8 cellular contexts compared by ENCODE assay signal in the genomic region with DNA sequence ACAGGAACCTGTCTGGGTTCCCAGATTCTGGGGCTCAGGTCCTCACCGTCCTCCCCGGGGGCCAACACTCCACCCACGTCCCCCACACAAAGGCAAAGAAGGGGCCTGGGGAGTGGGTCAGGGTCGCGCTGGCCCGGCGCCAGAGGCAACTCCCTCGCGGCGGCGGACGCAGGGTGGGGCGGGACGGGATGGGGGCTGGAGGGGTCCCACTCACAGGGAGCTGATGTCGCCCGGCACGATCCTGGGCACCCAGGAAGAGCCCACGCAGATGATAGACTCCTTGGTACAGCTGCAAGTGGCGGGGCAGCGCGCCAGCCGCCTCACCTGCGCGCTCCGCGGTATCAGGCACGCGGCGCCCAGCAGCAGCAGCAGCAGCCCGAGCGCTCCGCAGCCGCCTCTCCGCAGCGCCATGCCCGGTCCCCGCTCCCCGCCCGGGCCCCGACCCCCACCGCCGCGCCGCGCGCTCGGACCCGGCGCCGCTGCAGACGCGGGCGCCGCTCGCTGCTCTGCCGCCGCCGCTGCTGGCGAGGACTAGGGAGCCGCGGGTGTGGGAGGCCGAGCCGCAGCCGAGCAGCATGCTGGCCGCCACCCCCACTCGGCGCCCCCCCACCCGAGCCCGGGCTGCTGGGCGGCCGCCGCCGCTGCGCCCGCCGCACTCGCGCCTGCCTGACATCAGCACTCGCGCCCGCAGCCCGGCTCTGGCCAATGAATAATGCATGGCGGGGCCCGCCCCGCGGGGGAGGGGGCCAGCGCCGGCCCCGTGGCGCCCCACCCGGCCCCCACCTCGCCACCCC. TPM values are rescaled to one million over a fixed set of nuclear protein-coding genes. Genes with fewer than 3 reads are reported as not detected.
DNase-seq lines count a peak whose midpoint lies in the region; ATAC-seq, FAIRE-seq and TF ChIP-seq lines count a peak whose summit lies in the region.

A gene with protein sequence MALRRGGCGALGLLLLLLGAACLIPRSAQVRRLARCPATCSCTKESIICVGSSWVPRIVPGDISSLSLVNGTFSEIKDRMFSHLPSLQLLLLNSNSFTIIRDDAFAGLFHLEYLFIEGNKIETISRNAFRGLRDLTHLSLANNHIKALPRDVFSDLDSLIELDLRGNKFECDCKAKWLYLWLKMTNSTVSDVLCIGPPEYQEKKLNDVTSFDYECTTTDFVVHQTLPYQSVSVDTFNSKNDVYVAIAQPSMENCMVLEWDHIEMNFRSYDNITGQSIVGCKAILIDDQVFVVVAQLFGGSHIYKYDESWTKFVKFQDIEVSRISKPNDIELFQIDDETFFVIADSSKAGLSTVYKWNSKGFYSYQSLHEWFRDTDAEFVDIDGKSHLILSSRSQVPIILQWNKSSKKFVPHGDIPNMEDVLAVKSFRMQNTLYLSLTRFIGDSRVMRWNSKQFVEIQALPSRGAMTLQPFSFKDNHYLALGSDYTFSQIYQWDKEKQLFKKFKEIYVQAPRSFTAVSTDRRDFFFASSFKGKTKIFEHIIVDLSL (minus strand): TSS at position 664 of the 794 bp plus-strand sequence. CDS start 253 bp downstream, at position 411.

- H3K27ac Mint-ChIP-seq in stimulated activated naive B cell treated with anti-CD40 and anti-IgM and Interleukin-4, amounts not matched to agents 10 μg/mL and 1 μg/mL and 100 μg/mL, for 72 hours, result no peak within 1 kb of the TSS

- no peaks in the 10 kb centered on the region for H4K20me1 ChIP-seq in PC-9 (ENCODE audit: insufficient read depth)

- H3K36me3 ChIP-seq in body of pancreas (replicated peaks in 1 of 2; ENCODE audit: insufficient read depth in 1 of 2, low read depth in 2 of 2) (no peaks in the 10 kb centered on the region), kidney (ENCODE audit: control insufficient read depth in 1 of 2, insufficient read depth in 2 of 2, low read length in 2 of 2) (no peaks in the 10 kb centered on the region), PC-9 (ENCODE audit: low read depth) (no peaks in the 10 kb centered on the region)

- H3K27me3 ChIP-seq in body of pancreas, result no peaks in the 10 kb centered on the region
- H3K27me3 ChIP-seq in PC-9 (ENCODE audit: insufficient read depth, low read depth), result peaks cover 20% of the 10 kb centered on the region; the same call in 1 of the 2 replicates

- no peak for TF ChIP-seq POLR2A in body of pancreas (IDR thresholded peaks at IDR 0.05)

- intact Hi-C loops in body of pancreas (cut with DNase I), result no loop called here
- intact Hi-C loops in kidney (cut with DNase I), result no loop called here
- intact Hi-C loops in PC-9 (cut with micrococcal nuclease; ENCODE audit: unreplicated experiment), result no loop called here

- 1% methylated on average over 61 of the region's 92 CpGs; no CpG with 5 or more reads in 1 of the 2 donors for WGBS in body of pancreas, 2 donors

- H3K9ac ChIP-seq in kidney (ENCODE audit: low read length in 2 of 2), result no peak within 1 kb of the TSS

- no peaks in the 10 kb centered on the region for H3K9me3 ChIP-seq in body of pancreas
- no peaks in the 10 kb centered on the region for H3K9me3 ChIP-seq in kidney (ENCODE audit: control insufficient read depth in 1 of 2, low read length in 2 of 2)
- H3K9me3 ChIP-seq in PC-9 (ENCODE audit: insufficient read depth, low read depth), result no peaks in the 10 kb centered on the region

- peak; percentile 56 for ATAC-seq in HG02759 (IDR thresholded peaks at IDR 0.05; ENCODE audit: unreplicated experiment)
- peak; percentile 74 for ATAC-seq in body of pancreas
- ATAC-seq in stimulated activated naive B cell treated with anti-CD40 and anti-IgM and Interleukin-4, amounts not matched to agents 10 μg/mL and 1 μg/mL and 100 μg/mL, for 72 hours (replicated peaks), result peak; percentile 39 to 42
- ATAC-seq in HG02884 (IDR thresholded peaks at IDR 0.05; ENCODE audit: unreplicated experiment), result no peak
- ATAC-seq in GM19455 (IDR thresholded peaks at IDR 0.05; ENCODE audit: unreplicated experiment), result no peak

- no peak for TF ChIP-seq CTCF in AG04449 (IDR thresholded peaks at IDR 0.05; ENCODE audit: insufficient read depth, low read length, missing control alignments)
- TF ChIP-seq CTCF in body of pancreas (IDR thresholded peaks at IDR 0.05), result no peak
- no peak for TF ChIP-seq CTCF in kidney (IDR thresholded peaks at IDR 0.05; ENCODE audit: borderline replicate concordance, extremely low read depth, insufficient read depth)
- TF ChIP-seq CTCF in PC-9 (conservative IDR thresholded peaks at IDR 0.05), result no peak

- H2AFZ ChIP-seq in PC-9, result no peak within 1 kb of the TSS

- no peaks in the 10 kb centered on the region for H3K79me2 ChIP-seq in PC-9 (ENCODE audit: low read depth)

- POLR2A ChIA-PET in AG04449 (lab: Yijun Ruan, JAX) (no interaction called here), PC-9 (lab: Charles Lee; ENCODE audit: unreplicated experiment) (no interaction called here)

- H3K9me3 Mint-ChIP-seq in stimulated activated naive B cell treated with anti-CD40 and anti-IgM and Interleukin-4, amounts not matched to agents 10 μg/mL and 1 μg/mL and 100 μg/mL, for 72 hours, result peaks cover 9 to 10% of the 10 kb centered on the region in 2 donors

- H3K4me3 ChIP-seq in AG04449 (ENCODE audit: low read depth, low read length) (peak within 1 kb of the TSS; percentile 42), body of pancreas (peak within 1 kb of the TSS; percentile 20 to 46), kidney (ENCODE audit: low read length in 2 of 2) (peak within 1 kb of the TSS in 1 of 2 donors; percentile 22), PC-9 (no peak within 1 kb of the TSS)

- no peaks in the 10 kb centered on the region for H3F3A ChIP-seq in PC-9 (ENCODE audit: insufficient read depth, low read depth)

- peak within 1 kb of the TSS in 1 of 4 donors; percentile 44 for H3K27ac ChIP-seq in body of pancreas
- H3K27ac ChIP-seq in kidney (ENCODE audit: low read depth in 2 of 2, low read length in 2 of 2), result peak within 1 kb of the TSS in 1 of 2 donors; percentile 18
- no peak within 1 kb of the TSS for H3K27ac ChIP-seq in PC-9

- H3K36me3 Mint-ChIP-seq in stimulated activated naive B cell treated with anti-CD40 and anti-IgM and Interleukin-4, amounts not matched to agents 10 μg/mL and 1 μg/mL and 100 μg/mL, for 72 hours, result peaks cover 0 to 2% of the 10 kb centered on the region in 2 donors

- H3K9me2 ChIP-seq in PC-9 (ENCODE audit: insufficient read depth), result no peaks in the 10 kb centered on the region

- FAIRE-seq in kidney (lab: Jason Lieb, UNC), result no peak

- H3K4me1 ChIP-seq in body of pancreas (peaks cover 7% of the 10 kb centered on the region), kidney (ENCODE audit: control insufficient read depth in 1 of 2, insufficient read depth in 1 of 2, low read depth in 1 of 2, low read length in 2 of 2) (peaks cover 0 to 5% of the 10 kb centered on the region in 2 donors), PC-9 (replicated peaks; ENCODE audit: insufficient read depth) (no peaks in the 10 kb centered on the region)

- peaks cover 58 to 75% of the 10 kb centered on the region in 2 donors for H3K27me3 Mint-ChIP-seq in stimulated activated naive B cell treated with anti-CD40 and anti-IgM and Interleukin-4, amounts not matched to agents 10 μg/mL and 1 μg/mL and 100 μg/mL, for 72 hours

- peak within 1 kb of the TSS in 1 of 2 donors; percentile 25 for H3K4me3 Mint-ChIP-seq in stimulated activated naive B cell treated with anti-CD40 and anti-IgM and Interleukin-4, amounts not matched to agents 10 μg/mL and 1 μg/mL and 100 μg/mL, for 72 hours

- no TSS peak for BruUV-seq in PC-9 (replicated peaks; lab: Mats Ljungman, UMichigan)

- CTCF ChIA-PET in AG04449 (lab: Yijun Ruan, JAX) (no interaction called here), PC-9 (lab: Charles Lee) (no interaction called here)

- DNase-seq in AG04449 (ENCODE audit: low read depth, low spot score), result no peak
- DNase-seq in body of pancreas, result peak; percentile 50 to 79 (median 54)
- DNase-seq in kidney, result peak; percentile 75
- DNase-seq in stimulated activated naive B cell treated with anti-CD40 and anti-IgM and Interleukin-4, amounts not matched to agents 10 μg/mL and 1 μg/mL and 100 μg/mL, for 72 hours, result no peak
- no peak for DNase-seq in PC-9

- peaks cover 3 to 6% of the 10 kb centered on the region in 2 donors for H3K4me1 Mint-ChIP-seq in stimulated activated naive B cell treated with anti-CD40 and anti-IgM and Interleukin-4, amounts not matched to agents 10 μg/mL and 1 μg/mL and 100 μg/mL, for 72 hours

- H3K4me2 ChIP-seq in PC-9, result no peak within 1 kb of the TSS

RNA-seq across cellular contexts. Expression of the gene that starts here (rescaled TPM):
- total RNA-seq in body of pancreas (1 to 10 TPM in 1 of 2 donors, under 1 TPM in 1; 0.78 to 2.0 TPM), kidney (7.5 TPM), PC-9 (2021) (not detected in 2 replicates)
- polyA plus RNA-seq in kidney (ENCODE audit: insufficient read depth, low read depth, low replicate concordance), result 4.8 TPM

Comparison
In these comparisons a context has a peak if more than half of its experiments do, and no peak if none do; other contexts are left out.
1. DNase-seq: peak in body of pancreas (4 of 4) and kidney (single experiment); none in AG04449 (single experiment), stimulated activated naive B cell treated with anti-CD40 and anti-IgM and Interleukin-4, amounts not matched to agents 10 μg/mL and 1 μg/mL and 100 μg/mL, for 72 hours (single experiment) and PC-9 (0 of 2).
2. ATAC-seq: peak in HG02759 (single experiment), body of pancreas (single experiment) and stimulated activated naive B cell treated with anti-CD40 and anti-IgM and Interleukin-4, amounts not matched to agents 10 μg/mL and 1 μg/mL and 100 μg/mL, for 72 hours (2 of 2); none in HG02884 (single experiment) and GM19455 (single experiment).